In the genomic region with DNA sequence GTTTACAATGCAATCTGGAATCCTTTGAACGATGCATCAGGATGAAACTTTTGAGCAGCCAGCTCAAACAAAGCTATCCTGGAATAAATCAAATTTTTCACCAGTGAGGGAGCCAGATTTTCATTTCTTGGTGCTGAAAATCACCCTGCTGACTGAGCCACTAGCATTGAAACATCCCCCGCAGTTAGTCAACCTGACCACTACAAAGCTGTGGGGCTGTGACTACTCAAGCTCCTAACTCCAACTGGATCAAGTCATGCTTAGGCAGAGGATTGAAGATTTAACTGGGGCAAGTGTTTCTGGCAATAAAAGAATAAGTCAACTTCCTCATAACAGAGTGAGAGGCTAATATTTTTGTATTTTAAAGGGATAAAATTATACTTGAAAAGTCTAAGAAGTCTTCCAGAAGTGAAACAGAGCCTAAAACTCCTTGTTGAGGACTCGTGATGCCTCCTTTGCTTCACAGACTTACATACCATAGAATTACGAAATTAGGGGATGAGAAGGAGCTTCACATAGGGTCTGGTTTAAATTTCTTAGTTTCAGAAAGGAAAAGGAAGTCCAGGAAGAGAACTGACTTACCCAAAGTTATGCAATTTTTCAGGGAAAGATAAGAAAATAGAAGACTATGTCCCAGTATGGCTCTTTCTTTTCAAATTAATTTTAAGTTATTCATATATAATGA, we compare ENCODE assay signal across 9 cellular contexts.
DNase-seq lines count a peak whose midpoint lies in the region; TF ChIP-seq lines count a peak whose summit lies in the region.
"Had no signal": no experiment of that assay in that cellular context is flagged by ENCODE, and none has a peak within 500 bp of the region (broad histone marks: within the 10 kb centered on the region; RNA-seq: fewer than 3 reads in every experiment).

No MANE protein-coding gene starts in this region.

- TF ChIP-seq CTCF in BE2C (IDR thresholded peaks at IDR 0.05; ENCODE audit: low read depth, low read length) (no peak), hepatocyte (IDR thresholded peaks at IDR 0.05; ENCODE audit: poor library complexity) (no peak)

- no peak overlapping the region for H3K27ac ChIP-seq in hepatocyte

- no peaks in the 10 kb centered on the region for H3K4me1 Mint-ChIP-seq in activated naive CD8-positive, alpha-beta T cell treated with anti-CD3 and anti-CD28 coated beads for 36 hours

- H3K9me3 ChIP-seq in BE2C (no peaks in the 10 kb centered on the region), hepatocyte (ENCODE audit: low read depth) (no peaks in the 10 kb centered on the region)

- no peaks in the 10 kb centered on the region for H3K36me3 ChIP-seq in BE2C
- no peaks in the 10 kb centered on the region for H3K36me3 ChIP-seq in hepatocyte (replicated peaks; ENCODE audit: insufficient read depth, low read depth)

- POLR2A ChIA-PET in HEK293T (lab: Yijun Ruan, JAX): no interaction called here

- 59% methylated on average over 4 of the region's 4 CpGs for WGBS in hepatocyte (ENCODE audit: low lambda C conversion rate, missing lambda C conversion rate)

- no peak overlapping the region for H3K4me3 Mint-ChIP-seq in activated naive CD8-positive, alpha-beta T cell treated with anti-CD3 and anti-CD28 coated beads for 36 hours

- no peak overlapping the region for H3K4me3 ChIP-seq in BE2C (ENCODE audit: low read depth, low read length)
- no peak overlapping the region for H3K4me3 ChIP-seq in hepatocyte

- CTCF ChIA-PET in HEK293T (lab: Yijun Ruan, JAX): interaction anchor here (0.5 to 0.6 kb wide), 2 partner anchors 14 to 1607 kb away, joined by 3 to 4 read pairs; no protein-coding TSS in a partner anchor

- H3K9me3 Mint-ChIP-seq in activated naive CD8-positive, alpha-beta T cell treated with anti-CD3 and anti-CD28 coated beads for 36 hours: no peaks in the 10 kb centered on the region

- H3K79me2 ChIP-seq in hepatocyte: no peaks in the 10 kb centered on the region

- peak overlapping the region; percentile 9 for H3K4me2 ChIP-seq in hepatocyte

- no peak overlapping the region for H3K27ac Mint-ChIP-seq in activated naive CD8-positive, alpha-beta T cell treated with anti-CD3 and anti-CD28 coated beads for 36 hours

- no peak overlapping the region for H2AFZ ChIP-seq in hepatocyte

- H3K36me3 Mint-ChIP-seq in activated naive CD8-positive, alpha-beta T cell treated with anti-CD3 and anti-CD28 coated beads for 36 hours: no peaks in the 10 kb centered on the region

- H3K27me3 Mint-ChIP-seq in activated naive CD8-positive, alpha-beta T cell treated with anti-CD3 and anti-CD28 coated beads for 36 hours: peaks cover 14% of the 10 kb centered on the region

- H3K9me2 ChIP-seq in hepatocyte (replicated peaks; ENCODE audit: insufficient read depth): no peaks in the 10 kb centered on the region

- H4K20me1 ChIP-seq in hepatocyte (ENCODE audit: insufficient read depth, poor library complexity, severe bottlenecking): no peaks in the 10 kb centered on the region

- no peaks in the 10 kb centered on the region for H3K4me1 ChIP-seq in BE2C
- no peaks in the 10 kb centered on the region for H3K4me1 ChIP-seq in hepatocyte (ENCODE audit: insufficient read depth)

- H3K27me3 ChIP-seq in BE2C (no peaks in the 10 kb centered on the region), hepatocyte (no peaks in the 10 kb centered on the region)

- peak; percentile 5 for DNase-seq in BE2C
- DNase-seq in HEK293T (ENCODE audit: extremely low spot score): peak; percentile 39
- peak; percentile 46 for DNase-seq in SK-MEL-5 (ENCODE audit: low read depth, low spot score)
- DNase-seq in hepatocyte (ENCODE audit: low spot score): peak; percentile 25
- no peak for DNase-seq in T1000 (lab: John Stamatoyannopoulos, UW)
- DNase-seq in activated naive CD8-positive, alpha-beta T cell treated with anti-CD3 and anti-CD28 coated beads for 36 hours: no peak
- no peak for DNase-seq in NCI-H2029 treated with DMSO at 0.1 percent for 48 hours (lab: John Stamatoyannopoulos, UW)
- DNase-seq in NCI-H446 treated with DMSO at 0.1 percent for 48 hours (lab: John Stamatoyannopoulos, UW): no peak
- DNase-seq: NCI-H1694 had no signal

- in situ Hi-C loops in SK-MEL-5 (cut with HindIII; ENCODE audit: low pct_unique_long_range_greater_than_20kb, low sequenced_read_pairs): no loop called here

TF ChIP-seq in HEK293T, 16 proteins besides CTCF, POLR2A, EP300 and RAD21:
- TF ChIP-seq L3MBTL2 (conservative IDR thresholded peaks at IDR 0.05) (no peak), CTBP1 (IDR thresholded peaks at IDR 0.05; ENCODE audit: borderline replicate concordance) (no peak), ZNF384 (IDR thresholded peaks at IDR 0.05) (no peak), TARDBP (IDR thresholded peaks at IDR 0.05) (no peak), SUZ12 (IDR thresholded peaks at IDR 0.05) (no peak), HDGF (IDR thresholded peaks at IDR 0.05; ENCODE audit: borderline replicate concordance) (no peak), FOXK2 (IDR thresholded peaks at IDR 0.05) (no peak), ARNT (IDR thresholded peaks at IDR 0.05) (no peak), ELF4 (IDR thresholded peaks at IDR 0.05) (no peak), SP1 (IDR thresholded peaks at IDR 0.05) (no peak)

Comparison
In these comparisons a context has a peak if more than half of its experiments do, and no peak if none do; other contexts are left out.
1. DNase-seq: peak in BE2C (single experiment), HEK293T (single experiment), SK-MEL-5 (single experiment) and hepatocyte (single experiment); none in T1000 (single experiment), activated naive CD8-positive, alpha-beta T cell treated with anti-CD3 and anti-CD28 coated beads for 36 hours (single experiment), NCI-H2029 treated with DMSO at 0.1 percent for 48 hours (single experiment) and NCI-H446 treated with DMSO at 0.1 percent for 48 hours (single experiment).